10 cellular contexts compared by ENCODE assay signal in the genomic region with DNA sequence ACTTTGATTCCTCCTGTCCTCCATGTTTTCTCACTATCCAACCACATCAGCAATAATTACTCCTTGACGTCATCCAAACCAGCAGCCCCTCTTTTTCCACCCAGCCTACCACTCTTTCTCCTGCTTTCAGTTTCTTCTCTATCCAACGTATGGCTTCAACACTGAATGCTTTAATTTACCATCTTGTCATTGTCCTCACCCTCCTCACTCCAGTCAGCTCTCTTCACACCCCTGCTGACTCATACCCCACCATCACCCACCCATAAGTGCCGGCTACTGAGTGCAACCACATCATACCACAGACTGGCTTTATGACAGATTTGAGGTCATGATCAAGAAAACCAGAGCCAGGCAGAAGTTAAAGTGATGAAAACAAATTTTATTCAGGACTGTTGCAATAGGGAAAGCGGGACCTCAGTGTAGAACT. TPM values are rescaled to one million over a fixed set of nuclear protein-coding genes. Genes with fewer than 3 reads are reported as not detected.
DNase-seq lines count a peak whose midpoint lies in the region; ATAC-seq and TF ChIP-seq lines count a peak whose summit lies in the region.
"Had no signal": no experiment of that assay in that cellular context is flagged by ENCODE, and none has a peak within 500 bp of the region (broad histone marks: within the 10 kb centered on the region; RNA-seq: fewer than 3 reads in every experiment).

No MANE protein-coding gene starts in this region.

- H3K79me2 ChIP-seq in DND-41 (ENCODE audit: insufficient read depth, low read length), result no peaks in the 10 kb centered on the region

- intact Hi-C loops in mucosa of descending colon (cut with DNase I, micrococcal nuclease) (no loop called here), tibial artery (cut with DNase I; ENCODE audit: low total_unique reads) (no loop called here)

- H3K36me3 ChIP-seq in DND-41 (ENCODE audit: insufficient read depth, low read length), result no peaks in the 10 kb centered on the region
- no peaks in the 10 kb centered on the region for H3K36me3 ChIP-seq in mucosa of descending colon (ENCODE audit: low read depth)
- H3K36me3 ChIP-seq in tibial artery, result no peaks in the 10 kb centered on the region

- H3K9me3 ChIP-seq in DND-41 (ENCODE audit: insufficient read depth, low read length, severe bottlenecking) (no peaks in the 10 kb centered on the region), mucosa of descending colon (no peaks in the 10 kb centered on the region), tibial artery (no peaks in the 10 kb centered on the region)
- H3K9me3 ChIP-seq: SK-N-SH had no signal

- H3K4me2 ChIP-seq in DND-41 (ENCODE audit: insufficient read depth, low read length), result no peak overlapping the region
- H3K4me2 ChIP-seq: SK-N-SH had no signal

- H4K20me1 ChIP-seq in DND-41 (ENCODE audit: insufficient read depth, low read length), result no peaks in the 10 kb centered on the region

- no peak overlapping the region for H2AFZ ChIP-seq in DND-41 (ENCODE audit: low read depth, low read length)

- H3K9ac ChIP-seq in DND-41 (ENCODE audit: low read depth, low read length), result no peak overlapping the region
- H3K9ac ChIP-seq: SK-N-SH had no signal

- no peak overlapping the region for H3K27ac ChIP-seq in DND-41 (ENCODE audit: low read length)
- no peak overlapping the region for H3K27ac ChIP-seq in tibial artery
- H3K27ac ChIP-seq: dorsolateral prefrontal cortex had no signal

- ATAC-seq in DND-41 (ENCODE audit: insufficient read depth, low read depth) (peak; percentile 71; the same call in 2 of the 3 replicates), HG02798 (IDR thresholded peaks at IDR 0.05; ENCODE audit: poor library complexity, unreplicated experiment) (peak; percentile 49), mucosa of descending colon (peak; percentile 27), GM21576 (IDR thresholded peaks at IDR 0.05; ENCODE audit: unreplicated experiment) (no peak)

- H3K4me1 ChIP-seq in DND-41 (ENCODE audit: insufficient read depth, low read length) (no peaks in the 10 kb centered on the region), mucosa of descending colon (ENCODE audit: low read depth) (no peaks in the 10 kb centered on the region), tibial artery (peaks cover 0 to 3% (median 1%) of the 10 kb centered on the region in 4 donors)

- TF ChIP-seq CTCF in DND-41 (IDR thresholded peaks at IDR 0.05; ENCODE audit: borderline replicate concordance, extremely low read depth, low read length, poor library complexity, severe bottlenecking) (no peak), mucosa of descending colon (IDR thresholded peaks at IDR 0.05) (no peak), tibial artery (IDR thresholded peaks at IDR 0.05) (no peak)

- no peak overlapping the region for H3K4me3 ChIP-seq in DND-41 (ENCODE audit: low read depth in 1 of 2, low read length in 2 of 2)
- H3K4me3 ChIP-seq in mucosa of descending colon, result no peak overlapping the region
- H3K4me3 ChIP-seq in tibial artery, result no peak overlapping the region
- H3K4me3 ChIP-seq: dorsolateral prefrontal cortex had no signal

- peaks cover 1% of the 10 kb centered on the region for H3K27me3 ChIP-seq in DND-41 (ENCODE audit: insufficient read depth, low read length, poor library complexity)
- H3K27me3 ChIP-seq in tibial artery, result no peaks in the 10 kb centered on the region
- H3K27me3 ChIP-seq: dorsolateral prefrontal cortex had no signal

- DNase-seq in DND-41, result peak; percentile 19
- DNase-seq in activated CD8-positive, alpha-beta memory T cell treated with anti-CD3 and anti-CD28 coated beads for 24 hours, result peak; percentile 72
- DNase-seq in mucosa of descending colon, result no peak
- no peak for DNase-seq in NCI-H187 treated with DMSO at 0.1 percent for 48 hours (lab: John Stamatoyannopoulos, UW)
- DNase-seq in tibial artery, result no peak
- DNase-seq in NCI-H510A (lab: John Stamatoyannopoulos, UW), result no peak
- DNase-seq: dorsolateral prefrontal cortex, SK-N-SH had no signal

RNA-seq across cellular contexts. Expression of a gene that starts 9.8 kb away (rescaled TPM):
- 100 to 1,000 TPM in 1 of 3 donors, 10 to 100 TPM in 2; 47.3 to 157 (median 89.2) TPM for total RNA-seq in mucosa of descending colon

RNA-seq across cellular contexts. Expression of a gene that starts 58.4 kb away (rescaled TPM):
- total RNA-seq in mucosa of descending colon, result 1 to 10 TPM in 1 of 3 donors, not detected in 2; 1.0 TPM

Comparison
In these comparisons a context has a peak if more than half of its experiments do, and no peak if none do; other contexts are left out.
1. DNase-seq: peak in DND-41 (single experiment) and activated CD8-positive, alpha-beta memory T cell treated with anti-CD3 and anti-CD28 coated beads for 24 hours (single experiment); none in mucosa of descending colon (0 of 3), NCI-H187 treated with DMSO at 0.1 percent for 48 hours (single experiment), tibial artery (0 of 2) and NCI-H510A (single experiment).